ENCODE assay signal across 3 cellular contexts in the genomic region with DNA sequence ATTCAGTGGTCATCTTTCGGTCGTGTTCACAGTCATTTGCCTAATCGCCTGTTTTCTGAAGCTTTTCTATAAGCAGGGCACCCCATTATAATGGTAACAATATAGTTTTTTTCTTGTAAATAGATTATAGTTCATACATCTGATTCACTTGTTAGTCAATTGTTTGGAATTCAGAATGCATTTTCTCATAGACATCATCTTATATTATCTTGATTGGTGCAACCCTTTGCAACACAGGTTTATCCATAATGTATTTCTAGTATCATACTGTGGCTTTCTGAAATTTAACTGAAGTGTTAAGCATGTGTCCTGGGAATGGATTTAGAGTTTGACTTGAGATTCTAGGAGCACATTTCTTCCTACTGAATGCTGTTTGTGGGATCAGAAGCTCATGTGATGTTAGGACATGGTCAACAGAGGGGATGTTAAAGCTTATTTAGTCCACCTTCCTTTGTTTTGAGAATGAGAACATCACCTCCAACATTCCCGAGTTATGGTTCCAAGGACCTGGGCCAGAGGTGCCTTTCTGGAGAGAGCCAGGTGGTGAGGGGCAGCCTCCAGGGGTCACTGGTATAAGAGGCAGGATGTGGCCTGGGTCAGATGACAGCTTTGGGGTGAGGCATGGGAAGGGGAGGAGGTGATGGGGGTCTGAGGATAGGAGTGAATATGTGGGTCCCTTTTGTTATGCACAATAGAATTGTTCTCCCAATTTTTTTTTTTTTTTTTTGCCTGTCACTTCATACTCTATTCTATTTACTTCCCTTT.
TF ChIP-seq lines count a peak whose summit lies in the region.

No MANE protein-coding gene starts in this region.

TF ChIP-seq in GM23338, 12 proteins besides CTCF, POLR2A, EP300 and RAD21:
- TF ChIP-seq EZH2phosphoT487 (IDR thresholded peaks at IDR 0.05; ENCODE audit: unreplicated experiment), result no peak
- no peak for TF ChIP-seq EZH2 (IDR thresholded peaks at IDR 0.05; ENCODE audit: low read depth, unreplicated experiment)
- TF ChIP-seq NANOG (IDR thresholded peaks at IDR 0.05; ENCODE audit: borderline replicate concordance), result no peak
- no peak for TF ChIP-seq ZNF114 (CRISPR knock-in tag; IDR thresholded peaks at IDR 0.05)

TF ChIP-seq in SK-N-SH, 30 proteins besides CTCF, POLR2A, EP300 and RAD21:
- TF ChIP-seq TAF1 (IDR thresholded peaks at IDR 0.05; ENCODE audit: borderline replicate concordance, low read depth, low read length), result no peak
- TF ChIP-seq, protein P1, sequence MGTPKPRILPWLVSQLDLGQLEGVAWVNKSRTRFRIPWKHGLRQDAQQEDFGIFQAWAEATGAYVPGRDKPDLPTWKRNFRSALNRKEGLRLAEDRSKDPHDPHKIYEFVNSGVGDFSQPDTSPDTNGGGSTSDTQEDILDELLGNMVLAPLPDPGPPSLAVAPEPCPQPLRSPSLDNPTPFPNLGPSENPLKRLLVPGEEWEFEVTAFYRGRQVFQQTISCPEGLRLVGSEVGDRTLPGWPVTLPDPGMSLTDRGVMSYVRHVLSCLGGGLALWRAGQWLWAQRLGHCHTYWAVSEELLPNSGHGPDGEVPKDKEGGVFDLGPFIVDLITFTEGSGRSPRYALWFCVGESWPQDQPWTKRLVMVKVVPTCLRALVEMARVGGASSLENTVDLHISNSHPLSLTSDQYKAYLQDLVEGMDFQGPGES (IDR thresholded peaks at IDR 0.05; ENCODE audit: low read depth, low read length), result no peak
- TF ChIP-seq, protein P2, sequence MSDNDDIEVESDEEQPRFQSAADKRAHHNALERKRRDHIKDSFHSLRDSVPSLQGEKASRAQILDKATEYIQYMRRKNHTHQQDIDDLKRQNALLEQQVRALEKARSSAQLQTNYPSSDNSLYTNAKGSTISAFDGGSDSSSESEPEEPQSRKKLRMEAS (IDR thresholded peaks at IDR 0.05; ENCODE audit: low read depth), result no peak
- 0 out of 2 replicates have a peak, but pooled peaks have one; percentile 11 for TF ChIP-seq TCF12 (IDR thresholded peaks at IDR 0.05)
- TF ChIP-seq JUND (IDR thresholded peaks at IDR 0.05), result peak; percentile 32; the same call in 1 of the 2 replicates
- TF ChIP-seq GATA2 (CRISPR knock-in tag; IDR thresholded peaks at IDR 0.05), result no peak
- TF ChIP-seq FOSL2 (IDR thresholded peaks at IDR 0.05; ENCODE audit: borderline replicate concordance, low read depth), result peak; percentile 43; the same call in 1 of the 2 replicates
- no peak for TF ChIP-seq MXI1 (IDR thresholded peaks at IDR 0.05; ENCODE audit: low read depth, low read length)
- TF ChIP-seq RCOR1 (IDR thresholded peaks at IDR 0.05; ENCODE audit: low read length), result no peak
- TF ChIP-seq YY1 (IDR thresholded peaks at IDR 0.05; ENCODE audit: low read depth), result no peak
- TF ChIP-seq TEAD4 (IDR thresholded peaks at IDR 0.05; ENCODE audit: borderline replicate concordance, insufficient read depth), result no peak
- TF ChIP-seq, protein P3, sequence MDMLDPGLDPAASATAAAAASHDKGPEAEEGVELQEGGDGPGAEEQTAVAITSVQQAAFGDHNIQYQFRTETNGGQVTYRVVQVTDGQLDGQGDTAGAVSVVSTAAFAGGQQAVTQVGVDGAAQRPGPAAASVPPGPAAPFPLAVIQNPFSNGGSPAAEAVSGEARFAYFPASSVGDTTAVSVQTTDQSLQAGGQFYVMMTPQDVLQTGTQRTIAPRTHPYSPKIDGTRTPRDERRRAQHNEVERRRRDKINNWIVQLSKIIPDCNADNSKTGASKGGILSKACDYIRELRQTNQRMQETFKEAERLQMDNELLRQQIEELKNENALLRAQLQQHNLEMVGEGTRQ (IDR thresholded peaks at IDR 0.05; ENCODE audit: borderline replicate concordance, low read depth, low read length), result no peak
- TF ChIP-seq SIN3A (IDR thresholded peaks at IDR 0.05; ENCODE audit: borderline replicate concordance, low read depth, low read length), result no peak
- TF ChIP-seq CHD2 (IDR thresholded peaks at IDR 0.05; ENCODE audit: low read length, partially characterized antibody), result no peak
- TF ChIP-seq, protein P4, sequence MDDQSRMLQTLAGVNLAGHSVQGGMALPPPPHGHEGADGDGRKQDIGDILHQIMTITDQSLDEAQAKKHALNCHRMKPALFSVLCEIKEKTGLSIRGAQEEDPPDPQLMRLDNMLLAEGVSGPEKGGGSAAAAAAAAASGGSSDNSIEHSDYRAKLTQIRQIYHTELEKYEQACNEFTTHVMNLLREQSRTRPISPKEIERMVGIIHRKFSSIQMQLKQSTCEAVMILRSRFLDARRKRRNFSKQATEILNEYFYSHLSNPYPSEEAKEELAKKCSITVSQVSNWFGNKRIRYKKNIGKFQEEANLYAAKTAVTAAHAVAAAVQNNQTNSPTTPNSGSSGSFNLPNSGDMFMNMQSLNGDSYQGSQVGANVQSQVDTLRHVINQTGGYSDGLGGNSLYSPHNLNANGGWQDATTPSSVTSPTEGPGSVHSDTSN (IDR thresholded peaks at IDR 0.05), result peak; percentile 65
TF ChIP-seq in SK-N-SH: peak in this region for 4.

TF ChIP-seq in HepG2, 621 proteins besides CTCF, POLR2A, EP300 and RAD21:
- TF ChIP-seq ZNF17 (CRISPR knock-in tag; IDR thresholded peaks at IDR 0.05) (no peak), KMT2B (CRISPR knock-in tag; IDR thresholded peaks at IDR 0.05) (no peak), SIN3A (IDR thresholded peaks at IDR 0.05; ENCODE audit: borderline replicate concordance, low read depth, low read length) (no peak), ZNF180 (CRISPR knock-in tag; IDR thresholded peaks at IDR 0.05; ENCODE audit: borderline replicate concordance, low read depth) (no peak), ZNF547 (CRISPR knock-in tag; IDR thresholded peaks at IDR 0.05) (no peak)
- TF ChIP-seq, protein P5, sequence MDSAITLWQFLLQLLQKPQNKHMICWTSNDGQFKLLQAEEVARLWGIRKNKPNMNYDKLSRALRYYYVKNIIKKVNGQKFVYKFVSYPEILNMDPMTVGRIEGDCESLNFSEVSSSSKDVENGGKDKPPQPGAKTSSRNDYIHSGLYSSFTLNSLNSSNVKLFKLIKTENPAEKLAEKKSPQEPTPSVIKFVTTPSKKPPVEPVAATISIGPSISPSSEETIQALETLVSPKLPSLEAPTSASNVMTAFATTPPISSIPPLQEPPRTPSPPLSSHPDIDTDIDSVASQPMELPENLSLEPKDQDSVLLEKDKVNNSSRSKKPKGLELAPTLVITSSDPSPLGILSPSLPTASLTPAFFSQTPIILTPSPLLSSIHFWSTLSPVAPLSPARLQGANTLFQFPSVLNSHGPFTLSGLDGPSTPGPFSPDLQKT (CRISPR knock-in tag; IDR thresholded peaks at IDR 0.05; ENCODE audit: borderline replicate concordance), result no peak
